In genomic region chr9:93698140-93698908, GRCh38 we compare ENCODE assay signal across 17 cellular contexts.
DNase-seq lines count a peak whose midpoint lies in the region; ATAC-seq, FAIRE-seq and TF ChIP-seq lines count a peak whose summit lies in the region.
"Had no signal": no experiment of that assay in that cellular context is flagged by ENCODE, and none has a peak within 500 bp of the region (broad histone marks: within the 10 kb centered on the region; RNA-seq: fewer than 3 reads in every experiment).

No MANE protein-coding gene starts in this region.

- H3K56ac ChIP-seq in H9 (ENCODE audit: insufficient read length, low read depth, low read length): no peak overlapping the region

- H3K4me2 ChIP-seq in BLaER1 treated with 17β-estradiol and CSF1 and Interleukin-3, amounts not matched to agents 10 nM and 100 nM: peak overlapping the region in 7 of 11 experiments; percentile 75 to 84 (median 82); a peak in 10 of 22 replicates
- H3K4me2 ChIP-seq in H9 (ENCODE audit: insufficient read depth, insufficient read length, low read length): no peak overlapping the region
- peak overlapping the region; percentile 36; the same call in 1 of the 2 replicates for H3K4me2 ChIP-seq in HepG2 (ENCODE audit: low read depth, low read length)

- TF ChIP-seq CTCF in H9 (conservative IDR thresholded peaks at IDR 0.05) (no peak), HepG2 (CRISPR knock-in tag; IDR thresholded peaks at IDR 0.05) (no peak)

- peak; percentile 20 for DNase-seq in H9
- no peak for DNase-seq in HepG2 (ENCODE audit: low spot score)
- DNase-seq in stimulated activated CD8-positive, alpha-beta memory T cell treated with anti-CD3 and anti-CD28 coated beads, Interleukin-4, amount 100 ng/mL, for 48 hours: peak; percentile 16
- no peak for DNase-seq in inferior parietal cortex (ENCODE audit: extremely low spot score)
- DNase-seq in T1000 (lab: John Stamatoyannopoulos, UW): no peak
- DNase-seq: ACHN; AML-193; Caco-2; CD4-positive, CD25-positive, alpha-beta regulatory T cell; EL; HCEC 1CT; NCI-H1105 treated with DMSO at 0.1 percent for 48 hours; NCI-H446 had no signal

- no peak overlapping the region for H2BK120ac ChIP-seq in H9 (ENCODE audit: low read depth, low read length, poor library complexity, severe bottlenecking)

- no peak overlapping the region for H2BK20ac ChIP-seq in H9 (ENCODE audit: low read depth, low read length, poor library complexity, severe bottlenecking)

- H3T11ph ChIP-seq in H9 (ENCODE audit: low read length): no peak overlapping the region

- POLR2A ChIA-PET in HepG2 (lab: Yijun Ruan, JAX): no interaction called here

- no peak for TF ChIP-seq POLR2A in HepG2 (IDR thresholded peaks at IDR 0.05; ENCODE audit: insufficient read depth in 1 of 2, low read depth in 2 of 2, low read length in 2 of 2)

- H3K79me1 ChIP-seq in H9 (ENCODE audit: insufficient read depth, low read depth, low read length, poor library complexity, severe bottlenecking): no peaks in the 10 kb centered on the region

- H3K36me3 ChIP-seq in BLaER1 treated with 17β-estradiol and CSF1 and Interleukin-3, amounts not matched to agents 10 nM and 100 nM: no peaks in the 10 kb centered on the region
- no peaks in the 10 kb centered on the region for H3K36me3 ChIP-seq in HepG2 (replicated peaks in 1 of 2; ENCODE audit: control insufficient read depth in 1 of 2, insufficient read depth in 2 of 2, low read length in 2 of 2)

- H3K27ac Mint-ChIP-seq in H9: no peak overlapping the region
- H3K27ac Mint-ChIP-seq: CD4-positive, CD25-positive, alpha-beta regulatory T cell had no signal

- peaks cover 25 to 38% of the 10 kb centered on the region in 2 experiments for H3K9me3 Mint-ChIP-seq in H9

- no TSS peak for BruUV-seq in HepG2 (replicated peaks; lab: Mats Ljungman, UMichigan)

- no peak overlapping the region for H4K8ac ChIP-seq in H9 (replicated peaks; ENCODE audit: insufficient read length, low read depth, low read length)

- H2AK5ac ChIP-seq in H9 (ENCODE audit: insufficient read length, low read length): no peak overlapping the region

- H3K9me3 ChIP-seq in BLaER1 treated with 17β-estradiol and CSF1 and Interleukin-3, amounts not matched to agents 10 nM and 100 nM (replicated peaks in 1 of 11): peaks cover 24 to 49% (median 42%) of the 10 kb centered on the region in 11 experiments
- H3K9me3 ChIP-seq in H9 (ENCODE audit: control insufficient read depth, low read depth, low read length) (no peaks in the 10 kb centered on the region), HepG2 (ENCODE audit: low read length) (no peaks in the 10 kb centered on the region)
- H3K9me3 ChIP-seq: Caco-2 had no signal

- no peak overlapping the region for H4K91ac ChIP-seq in H9 (ENCODE audit: insufficient read length, low read depth, low read length)

- H3K27me3 ChIP-seq in BLaER1 treated with 17β-estradiol and CSF1 and Interleukin-3, amounts not matched to agents 10 nM and 100 nM: no peaks in the 10 kb centered on the region
- no peaks in the 10 kb centered on the region for H3K27me3 ChIP-seq in H9 (ENCODE audit: insufficient read depth, low read length)
- peaks cover 0 to 12% of the 10 kb centered on the region in 2 experiments; a peak in 2 of 5 replicates for H3K27me3 ChIP-seq in HepG2 (ENCODE audit: control insufficient read depth in 1 of 2, insufficient read depth in 2 of 2, low read length in 2 of 2)

- intact Hi-C loops in HepG2 (cut with micrococcal nuclease; ENCODE audit: unreplicated experiment): no loop called here

- no peak overlapping the region for H2BK5ac ChIP-seq in H9 (ENCODE audit: insufficient read length, low read length)

- no peak for FAIRE-seq in HepG2 (lab: Jason Lieb, UNC)
- FAIRE-seq: HTR-8/SVneo had no signal

- no peaks in the 10 kb centered on the region for H3K79me2 ChIP-seq in H9 (ENCODE audit: insufficient read depth, low read length)
- H3K79me2 ChIP-seq in HepG2 (ENCODE audit: insufficient read depth, low read length): no peaks in the 10 kb centered on the region

- H2BK15ac ChIP-seq in H9 (ENCODE audit: low read depth, low read length): no peak overlapping the region

- ATAC-seq in HepG2: peak; percentile 53
- ATAC-seq in GM18520 (IDR thresholded peaks at IDR 0.05; ENCODE audit: unreplicated experiment): no peak

- H3K9ac ChIP-seq in BLaER1 treated with 17β-estradiol and CSF1 and Interleukin-3, amounts not matched to agents 10 nM and 100 nM: no peak overlapping the region
- H3K9ac ChIP-seq in H9 (ENCODE audit: extremely low read depth, insufficient read length, low read length) (no peak overlapping the region), HepG2 (ENCODE audit: insufficient read depth, low read depth, low read length) (no peak overlapping the region)

- peaks cover 9 to 30% (median 27%) of the 10 kb centered on the region in 10 experiments for H3K4me1 ChIP-seq in BLaER1 treated with 17β-estradiol and CSF1 and Interleukin-3, amounts not matched to agents 10 nM and 100 nM
- no peaks in the 10 kb centered on the region for H3K4me1 ChIP-seq in H9 (ENCODE audit: insufficient read depth, low read length)
- peaks cover 8% of the 10 kb centered on the region; the same call in 1 of the 2 replicates for H3K4me1 ChIP-seq in HepG2 (ENCODE audit: insufficient read depth, low read length)
- H3K4me1 ChIP-seq: Caco-2 had no signal

- in situ Hi-C loops in HepG2 (cut with HindIII; ENCODE audit: extremely low pct_ligation_motif_present, low pct_unique_long_range_greater_than_20kb): no loop called here

- H4K5ac ChIP-seq in H9 (ENCODE audit: insufficient read length, low read depth, low read length): no peak overlapping the region

- no peak overlapping the region for H3K18ac ChIP-seq in H9 (ENCODE audit: insufficient read length, low read depth, low read length)

- H2AFZ ChIP-seq in H9 (ENCODE audit: low read length) (no peak overlapping the region), HepG2 (ENCODE audit: low read length) (no peak overlapping the region)

- H3K4me1 Mint-ChIP-seq in H9: no peaks in the 10 kb centered on the region
- H3K4me1 Mint-ChIP-seq: CD4-positive, CD25-positive, alpha-beta regulatory T cell had no signal

- H3K14ac ChIP-seq in H9 (ENCODE audit: insufficient read depth, low read length): no peak overlapping the region

- no peak for TF ChIP-seq EP300 in HepG2 (IDR thresholded peaks at IDR 0.05; ENCODE audit: low read depth in 2 of 2, low read length in 2 of 2)
- no peak for TF ChIP-seq EP300 in HepG2 (CRISPR knock-in tag; IDR thresholded peaks at IDR 0.05; ENCODE audit: borderline replicate concordance)

- no peak overlapping the region for H3K4me3 Mint-ChIP-seq in H9
- H3K4me3 Mint-ChIP-seq: CD4-positive, CD25-positive, alpha-beta regulatory T cell had no signal

- TF ChIP-seq RAD21 in HepG2 (CRISPR knock-in tag; IDR thresholded peaks at IDR 0.05): no peak

- peaks cover 4% of the 10 kb centered on the region for H3K27me3 Mint-ChIP-seq in H9 (ENCODE audit: low read depth)

- no CpG with 5 or more reads among the region's 16 CpGs for WGBS in H9 (ENCODE audit: extremely low coverage, insufficient read length, low lambda C conversion rate)
- WGBS in HepG2 (ENCODE audit: low lambda C conversion rate): 22% methylated on average over 11 of the region's 16 CpGs

- peaks cover 0 to 16% (median 7%) of the 10 kb centered on the region in 3 experiments; a peak in 5 of 7 replicates for H3K36me3 Mint-ChIP-seq in H9 (ENCODE audit: insufficient read depth in 1 of 3, low read depth in 3 of 3)
- H3K36me3 Mint-ChIP-seq: CD4-positive, CD25-positive, alpha-beta regulatory T cell had no signal

- H3K23ac ChIP-seq in H9 (ENCODE audit: insufficient read length, low read depth, low read length): no peak overlapping the region

- H3K4ac ChIP-seq in H9 (ENCODE audit: low read depth, low read length): no peak overlapping the region

- CTCF ChIA-PET in HepG2 (lab: Yijun Ruan, JAX; ENCODE audit: low intra/inter-chr PET ratio, low total read pairs): no interaction called here

- H3K27ac ChIP-seq in BLaER1 treated with 17β-estradiol and CSF1 and Interleukin-3, amounts not matched to agents 10 nM and 100 nM: peak overlapping the region in 1 of 11 experiments; percentile 21; a peak in 2 of 22 replicates
- H3K27ac ChIP-seq in H9 (ENCODE audit: insufficient read length, low read depth, low read length) (no peak overlapping the region), HepG2 (ENCODE audit: extremely low read length, insufficient read depth, low read length) (no peak overlapping the region)
- H3K27ac ChIP-seq: HL-60 had no signal

- no peak overlapping the region for H3K4me3 ChIP-seq in BLaER1 treated with 17β-estradiol and CSF1 and Interleukin-3, amounts not matched to agents 10 nM and 100 nM
- no peak overlapping the region for H3K4me3 ChIP-seq in HepG2 (replicated peaks in 1 of 3; ENCODE audit: insufficient read depth in 1 of 3, low read depth in 2 of 3, low read length in 3 of 3)

- H4K20me1 ChIP-seq in BLaER1 treated with 17β-estradiol and CSF1 and Interleukin-3, amounts not matched to agents 10 nM and 100 nM: no peaks in the 10 kb centered on the region
- no peaks in the 10 kb centered on the region for H4K20me1 ChIP-seq in H9 (ENCODE audit: control insufficient read depth, insufficient read depth, insufficient read length)
- no peaks in the 10 kb centered on the region for H4K20me1 ChIP-seq in HepG2 (ENCODE audit: insufficient read depth, low read length)

- no peaks in the 10 kb centered on the region for H3K23me2 ChIP-seq in H9 (ENCODE audit: insufficient read length, low read depth, low read length, poor library complexity, severe bottlenecking)

- H2BK12ac ChIP-seq in H9 (ENCODE audit: insufficient read length, low read depth, low read length): no peak overlapping the region

TF ChIP-seq in HepG2, 621 proteins besides CTCF, POLR2A, EP300 and RAD21 (continues in another document):
- no peak for TF ChIP-seq MED1 (CRISPR knock-in tag; IDR thresholded peaks at IDR 0.05)
- TF ChIP-seq KLF12 (CRISPR knock-in tag; IDR thresholded peaks at IDR 0.05; ENCODE audit: borderline replicate concordance): no peak
- TF ChIP-seq PHF20 (CRISPR knock-in tag; IDR thresholded peaks at IDR 0.05): no peak
- no peak for TF ChIP-seq BRD4 (CRISPR knock-in tag; IDR thresholded peaks at IDR 0.05)
- no peak for TF ChIP-seq ZNF891 (CRISPR knock-in tag; IDR thresholded peaks at IDR 0.05)
- TF ChIP-seq CREBL2 (CRISPR knock-in tag; IDR thresholded peaks at IDR 0.05; ENCODE audit: borderline replicate concordance): no peak

Comparison
In these comparisons a context has a peak if more than half of its experiments do, and no peak if none do; other contexts are left out.
1. DNase-seq: peak in H9 (single experiment) and stimulated activated CD8-positive, alpha-beta memory T cell treated with anti-CD3 and anti-CD28 coated beads, Interleukin-4, amount 100 ng/mL, for 48 hours (single experiment); none in HepG2 (single experiment), inferior parietal cortex (single experiment) and T1000 (single experiment).